Comparison of ENCODE assay signal across 1 cellular context in genomic region chr10:80477813-80478212, GRCh38.
TF ChIP-seq lines count a peak whose summit lies in the region.

No MANE protein-coding gene starts in this region.

TF ChIP-seq in endothelial cell of umbilical vein, 7 proteins besides CTCF, POLR2A, EP300 and RAD21:
- TF ChIP-seq POLR2AphosphoS5 (IDR thresholded peaks at IDR 0.05; ENCODE audit: insufficient read depth, low read depth, low read length) = peak; percentile 64
- TF ChIP-seq FOS (IDR thresholded peaks at IDR 0.05; ENCODE audit: borderline replicate concordance, insufficient read depth, low read length) = peak; percentile 98
- no peak for TF ChIP-seq MYC (IDR thresholded peaks at IDR 0.05; ENCODE audit: low read depth, low read length)
- peak; percentile 85 for TF ChIP-seq JUN (IDR thresholded peaks at IDR 0.05; ENCODE audit: borderline replicate concordance, insufficient read depth, insufficient read length, low read depth)
- TF ChIP-seq EZH2 (IDR thresholded peaks at IDR 0.05; ENCODE audit: borderline replicate concordance, low read depth, low read length, severe bottlenecking) = no peak
